In genomic region chr11:85844439-85845051, GRCh38 we compare ENCODE assay signal across 11 cellular contexts. TPM values are rescaled to one million over a fixed set of nuclear protein-coding genes. Genes with fewer than 3 reads are reported as not detected.
DNase-seq lines count a peak whose midpoint lies in the region; ATAC-seq, FAIRE-seq and TF ChIP-seq lines count a peak whose summit lies in the region.
"Had no signal": no experiment of that assay in that cellular context is flagged by ENCODE, and none has a peak within 500 bp of the region (broad histone marks: within the 10 kb centered on the region; RNA-seq: fewer than 3 reads in every experiment).

No MANE protein-coding gene starts in this region.

- no peak overlapping the region for H3K4me2 ChIP-seq in GM12878 (ENCODE audit: control insufficient read depth, insufficient read depth)

- no TSS peak for BruUV-seq in GM12878 (replicated peaks; lab: Mats Ljungman, UMichigan)

- SMC1A ChIA-PET in GM12878 (lab: Charles Lee; ENCODE audit: uncharacterized antibody, unreplicated experiment): interaction anchor here (1.1 kb wide), 1 partner anchor 10 kb away, joined by 3 read pairs; no protein-coding TSS in a partner anchor

- in situ Hi-C loops in GM12878 (cut with MboI): no loop called here

- TF ChIP-seq CTCF in GM12878 (IDR thresholded peaks at IDR 0.05 in 2 of 3, conservative IDR thresholded peaks at IDR 0.05 in 1 of 3; ENCODE audit: control insufficient read depth in 2 of 3, extremely low read depth in 1 of 3, insufficient read depth in 1 of 3, low read depth in 3 of 3, low read length in 3 of 3): no peak
- no peak for TF ChIP-seq CTCF in ascending aorta (IDR thresholded peaks at IDR 0.05)

- RAD21 ChIA-PET in GM12878 (lab: Charles Lee; ENCODE audit: unreplicated experiment): no interaction called here

- H3K9me3 ChIP-seq in GM12878 (replicated peaks; ENCODE audit: control insufficient read depth, insufficient read depth, low read length) (no peaks in the 10 kb centered on the region; the same call in 2 of the 3 replicates), ascending aorta (peaks cover 0 to 7% of the 10 kb centered on the region in 2 donors)

- TF ChIP-seq POLR2A in GM12878 (IDR thresholded peaks at IDR 0.05; ENCODE audit: low read depth, low read length): no peak

- POLR2A ChIA-PET in GM12878 (lab: Charles Lee): no interaction called here

- DNase-seq in ELF-1 (ENCODE audit: low read depth, low spot score) (peak; percentile 11), HT-29 (ENCODE audit: low spot score) (peak; percentile 89), GM12878 (ENCODE audit: low read depth, low spot score) (no peak), mucosa of gallbladder (ENCODE audit: low spot score) (peak; percentile 40), ascending aorta (ENCODE audit: low spot score in 2 of 2) (no peak), pons (ENCODE audit: low spot score) (no peak)
- DNase-seq: activated naive CD8-positive, alpha-beta T cell treated with anti-CD3 and anti-CD28 coated beads, Interleukin-2, amount 10 ng/mL, durations not matched to agents 7 days and 5 days; NCI-H446 had no signal

- H3K36me3 ChIP-seq in GM12878 (ENCODE audit: control insufficient read depth in 2 of 2, insufficient read depth in 2 of 2, low read length in 1 of 2) (no peaks in the 10 kb centered on the region), ascending aorta (no peaks in the 10 kb centered on the region)

- H2AFZ ChIP-seq in GM12878 (ENCODE audit: control insufficient read depth, low read depth, low read length): no peak overlapping the region

- H3K27me3 ChIP-seq in GM12878 (replicated peaks in 1 of 2; ENCODE audit: control insufficient read depth in 2 of 2, insufficient read depth in 2 of 2, low read length in 1 of 2): no peaks in the 10 kb centered on the region
- H3K27me3 ChIP-seq in ascending aorta: no peaks in the 10 kb centered on the region

- H4K20me1 ChIP-seq in GM12878 (ENCODE audit: control insufficient read depth, insufficient read depth): no peaks in the 10 kb centered on the region

- no peak overlapping the region for H3K9ac ChIP-seq in GM12878 (ENCODE audit: control insufficient read depth, insufficient read depth, low read length)

- CTCF ChIA-PET in GM12878 (lab: Yijun Ruan, JAX): no interaction called here

- no peak for TF ChIP-seq EP300 in GM12878 (IDR thresholded peaks at IDR 0.05; ENCODE audit: borderline replicate concordance in 1 of 2, control insufficient read depth in 1 of 2, low read depth in 2 of 2, low read length in 2 of 2)

- no peak for FAIRE-seq in GM12878 (lab: Jason Lieb, UNC)

- H3K4me3 ChIP-seq in GM12878 (no peak overlapping the region), ascending aorta (no peak overlapping the region)

- intact Hi-C loops in GM12878 (cut with micrococcal nuclease; ENCODE audit: unreplicated experiment): no loop called here
- intact Hi-C loops in ascending aorta (cut with DNase I): no loop called here

- TF ChIP-seq RAD21 in GM12878 (IDR thresholded peaks at IDR 0.05; ENCODE audit: insufficient read depth, low read depth, low read length): no peak

- 19% methylated on average over 2 of the region's 2 CpGs for WGBS in GM12878 (ENCODE audit: insufficient coverage, insufficient replicate concordance, low lambda C conversion rate, missing lambda C conversion rate)

- H3K27ac ChIP-seq in GM12878 (ENCODE audit: control insufficient read depth, insufficient read depth): no peak overlapping the region
- H3K27ac ChIP-seq in ascending aorta: no peak overlapping the region

- ATAC-seq in GM12878: peak; percentile 57
- no peak for ATAC-seq in HG03280 (IDR thresholded peaks at IDR 0.05; ENCODE audit: unreplicated experiment)
- ATAC-seq in HG02642 (IDR thresholded peaks at IDR 0.05; ENCODE audit: poor library complexity, unreplicated experiment): no peak

- H3K4me1 ChIP-seq in GM12878 (ENCODE audit: control insufficient read depth, insufficient read depth, low read length): no peaks in the 10 kb centered on the region
- no peaks in the 10 kb centered on the region for H3K4me1 ChIP-seq in ascending aorta

- no peaks in the 10 kb centered on the region for H3K79me2 ChIP-seq in GM12878 (ENCODE audit: control insufficient read depth, insufficient read depth, low read length)

TF ChIP-seq in GM12878, 131 proteins besides CTCF, POLR2A, EP300 and RAD21:
- TF ChIP-seq IRF4 (IDR thresholded peaks at IDR 0.05; ENCODE audit: low read depth, low read length): no peak
- no peak for TF ChIP-seq ZSCAN29 (IDR thresholded peaks at IDR 0.05)
- no peak for TF ChIP-seq HSF1 (IDR thresholded peaks at IDR 0.05; ENCODE audit: low read depth, low read length)

RNA-seq across cellular contexts. Expression of gene CCDC83, which starts 10.6 kb away (rescaled TPM):
- not detected in 2 replicates for total RNA-seq in HT-29 (2014; rRNA removed; shearing (Covaris generic))
- total RNA-seq in GM12878 (2013; cell fraction: nucleolus; rRNA removed): not detected in 2 replicates
- not detected in 2 replicates for total RNA-seq in GM12878 (2014; rRNA removed)
- total RNA-seq in GM12878 (2014; rRNA removed; fragmentation: Illumina TruSeq; extraction: Trizol): not detected in 2 replicates
- total RNA-seq in GM12878 (2021): not detected in 2 replicates
- polyA plus RNA-seq in GM12878 (2011; ENCODE audit: low read depth): not detected
- polyA plus RNA-seq in GM12878 (2011; rRNA removed): not detected in 2 replicates
- polyA plus RNA-seq in GM12878 (2011; cell fraction: cytosol; rRNA removed): not detected in 2 replicates
- polyA plus RNA-seq in GM12878 (2011; cell fraction: nucleus; rRNA removed): not detected in 2 replicates
- not detected in 2 replicates for polyA plus RNA-seq in GM12878 (2012)
- not detected in 2 replicates for polyA plus RNA-seq in GM12878 (2014; fragmentation: Illumina TruSeq; extraction: Trizol)
- polyA plus RNA-seq in GM12878 (2014; fragmentation: Nextera tagmentation; extraction: Ambion mirVana): not detected
- not detected in 2 replicates for polyA plus RNA-seq in GM12878 (2014; rRNA removed)
- not detected for polyA plus RNA-seq in GM12878 (2016; fragmentation: Nextera tagmentation; extraction: Ambion mirVana)
- polyA minus RNA-seq in GM12878 (2011; rRNA and poly(A)+ RNA removed): not detected in 2 replicates
- not detected in 2 replicates for polyA minus RNA-seq in GM12878 (2011; cell fraction: cytosol; rRNA and poly(A)+ RNA removed)
- not detected in 2 replicates for polyA minus RNA-seq in GM12878 (2011; cell fraction: nucleus; rRNA and poly(A)+ RNA removed)
- not detected for total RNA-seq in mucosa of gallbladder
- total RNA-seq in ascending aorta: not detected
- total RNA-seq: activated naive CD8-positive, alpha-beta T cell treated with anti-CD3 and anti-CD28 coated beads, Interleukin-2, amount 10 ng/mL, durations not matched to agents 7 days and 5 days; fibroblast of villous mesenchyme had no signal

RNA-seq across cellular contexts. Expression of gene SYTL2, which starts 33.6 kb away (rescaled TPM):
- total RNA-seq in HT-29 (2014; rRNA removed; shearing (Covaris generic)): 16.6 and 18.7 TPM in 2 replicates
- total RNA-seq in GM12878 (2013; cell fraction: nucleolus; rRNA removed): 2.8 and 3.9 TPM in 2 replicates
- total RNA-seq in GM12878 (2014; rRNA removed) (0.11 and 0.56 TPM in 2 replicates), GM12878 (2014; rRNA removed; fragmentation: Illumina TruSeq; extraction: Trizol) (0.18 and 0.45 TPM in 2 replicates), GM12878 (2021) (0.31 and 0.40 TPM in 2 replicates), mucosa of gallbladder (39.0 TPM), ascending aorta (151 TPM)
- not detected for polyA plus RNA-seq in GM12878 (2011; ENCODE audit: low read depth)
- polyA plus RNA-seq in GM12878 (2011; rRNA removed) (1.4 and 3.0 TPM in 2 replicates), GM12878 (2014; fragmentation: Illumina TruSeq; extraction: Trizol) (0.13 and 0.78 TPM in 2 replicates), GM12878 (2014; fragmentation: Nextera tagmentation; extraction: Ambion mirVana) (under 1 TPM in 1 of 2 experiments, not detected in 1; 0.02 TPM), GM12878 (2014; rRNA removed) (0.23 and 0.32 TPM in 2 replicates), GM12878 (2016; fragmentation: Nextera tagmentation; extraction: Ambion mirVana) (under 1 TPM in 1 of 2 experiments, not detected in 1; 0.28 TPM)
- polyA plus RNA-seq in GM12878 (2011; cell fraction: cytosol; rRNA removed): 0.27 and 0.99 TPM in 2 replicates
- 2.8 and 3.3 TPM in 2 replicates for polyA plus RNA-seq in GM12878 (2011; cell fraction: nucleus; rRNA removed)
- polyA plus RNA-seq in GM12878 (2012): 0.18 and 0.27 TPM in 2 replicates
- polyA minus RNA-seq in GM12878 (2011; rRNA and poly(A)+ RNA removed): 1.0 and 1.6 TPM in 2 replicates
- not detected in 2 replicates for polyA minus RNA-seq in GM12878 (2011; cell fraction: cytosol; rRNA and poly(A)+ RNA removed)
- 1.3 and 2.6 TPM in 2 replicates for polyA minus RNA-seq in GM12878 (2011; cell fraction: nucleus; rRNA and poly(A)+ RNA removed)

Comparison
In these comparisons a context has a peak if more than half of its experiments do, and no peak if none do; other contexts are left out.
1. DNase-seq: peak in ELF-1 (single experiment), HT-29 (single experiment) and mucosa of gallbladder (single experiment); none in GM12878 (single experiment), ascending aorta (0 of 2) and pons (single experiment).